Comparison of ENCODE assay signal across 10 cellular contexts in genomic region chr1:156814571-156815260, GRCh38. TPM values are rescaled to one million over a fixed set of nuclear protein-coding genes. Genes with fewer than 3 reads are reported as not detected.
DNase-seq lines count a peak whose midpoint lies in the region; ATAC-seq and TF ChIP-seq lines count a peak whose summit lies in the region.
"Had no signal": no experiment of that assay in that cellular context is flagged by ENCODE, and none has a peak within 500 bp of the region (broad histone marks: within the 10 kb centered on the region; RNA-seq: fewer than 3 reads in every experiment).

No MANE protein-coding gene starts in this region.

- POLR2A ChIA-PET in T-cell (lab: Charles Lee): no interaction called here

- H3K27me3 ChIP-seq in mammary epithelial cell (ENCODE audit: insufficient read depth, low read length): no peaks in the 10 kb centered on the region
- peaks cover 8% of the 10 kb centered on the region for H3K27me3 ChIP-seq in mucosa of stomach (ENCODE audit: control insufficient read depth, insufficient read depth, low read length)

- no peak overlapping the region for H3K4me3 ChIP-seq in mammary epithelial cell (replicated peaks in 1 of 3; ENCODE audit: insufficient read depth in 1 of 3, low read depth in 2 of 3, low read length in 3 of 3)
- no peak overlapping the region for H3K4me3 ChIP-seq in mucosa of stomach (ENCODE audit: low read length)

- intact Hi-C loops in mammary epithelial cell (cut with micrococcal nuclease): no loop called here

- H2AFZ ChIP-seq in mammary epithelial cell (ENCODE audit: low read depth, low read length): peak overlapping the region; percentile 75

- DNase-seq in A172 (ENCODE audit: low spot score): peak; percentile 41
- peak in 4 of 34 experiments; percentile 18 to 54 (median 28) for DNase-seq in T-cell
- DNase-seq in mammary epithelial cell: no peak
- no peak for DNase-seq in DMS153 (lab: John Stamatoyannopoulos, UW)
- DNase-seq: SHP77 treated with DMSO at 0.1 percent for 48 hours had no signal

- peak overlapping the region; percentile 98 to 100 for H3K27ac Mint-ChIP-seq in T-cell

- CTCF ChIA-PET in T-cell (lab: Charles Lee) (interaction anchor here (0.6 to 1.5 kb wide), 12 partner anchors 11 to 86 kb away, joined by 3 to 12 read pairs (median 5); partner anchors contain the start of genes ISG20L2 (in 1 of the 2), METTL25B (in 1 of the 2) and NTRK1 (in 1 of the 2)), mammary epithelial cell (lab: Charles Lee; ENCODE audit: low non-redundant PET) (no interaction called here)

- no peaks in the 10 kb centered on the region for H3K79me2 ChIP-seq in mammary epithelial cell (ENCODE audit: insufficient read depth, low read length)

- no peaks in the 10 kb centered on the region for H4K20me1 ChIP-seq in mammary epithelial cell (ENCODE audit: insufficient read depth, low read length)

- BruUV-seq in mammary epithelial cell (replicated peaks; lab: Mats Ljungman, UMichigan): no TSS peak

- H3K36me3 Mint-ChIP-seq in T-cell: peaks cover 24% of the 10 kb centered on the region

- no peak overlapping the region for H3K27ac ChIP-seq in mammary epithelial cell (ENCODE audit: insufficient read depth, low read depth, low read length)

- H3K4me2 ChIP-seq in mammary epithelial cell (ENCODE audit: insufficient read depth, low read depth, low read length): no peak overlapping the region

- H3K4me1 Mint-ChIP-seq in T-cell: peaks cover 57 to 72% (median 66%) of the 10 kb centered on the region in 3 donors

- dilution Hi-C loops in mammary epithelial cell (cut with HindIII; ENCODE audit: low sequenced_read_pairs): no loop called here

- 89% methylated on average over 6 of the region's 7 CpGs for WGBS in mammary epithelial cell (ENCODE audit: low coverage, missing lambda C conversion rate)

- no peak overlapping the region for H3K9ac ChIP-seq in mammary epithelial cell (ENCODE audit: insufficient read depth, low read length)
- peak overlapping the region; percentile 60 for H3K9ac ChIP-seq in mucosa of stomach (ENCODE audit: low read length)

- no peaks in the 10 kb centered on the region for H3K9me3 ChIP-seq in mammary epithelial cell (replicated peaks; ENCODE audit: insufficient read depth, low read length)
- H3K9me3 ChIP-seq in mucosa of stomach (ENCODE audit: control insufficient read depth, low read length): no peaks in the 10 kb centered on the region

- H3K4me1 ChIP-seq in mammary epithelial cell (ENCODE audit: insufficient read depth, low read length) (peaks cover 36% of the 10 kb centered on the region), mucosa of stomach (ENCODE audit: control insufficient read depth, insufficient read depth, low read length) (peaks cover 26% of the 10 kb centered on the region)

- no peak for ATAC-seq in T-cell (replicated peaks in 1 of 4)
- no peak for ATAC-seq in HG02798 (IDR thresholded peaks at IDR 0.05; ENCODE audit: poor library complexity, unreplicated experiment)
- no peak for ATAC-seq in HG02970 (IDR thresholded peaks at IDR 0.05; ENCODE audit: low FRiP score, unreplicated experiment)
- ATAC-seq in HG02981 (IDR thresholded peaks at IDR 0.05; ENCODE audit: unreplicated experiment): no peak

- H3K36me3 ChIP-seq in mammary epithelial cell (ENCODE audit: insufficient read depth, low read length) (no peaks in the 10 kb centered on the region), mucosa of stomach (ENCODE audit: control insufficient read depth, insufficient read depth, low read length) (no peaks in the 10 kb centered on the region)

- H3K9me3 Mint-ChIP-seq in T-cell: no peaks in the 10 kb centered on the region

- in situ Hi-C loops in mammary epithelial cell (cut with MboI; ENCODE audit: low sequenced_read_pairs in 2 of 2): no loop called here

- peak overlapping the region; percentile 88 to 92 (median 89) for H3K4me3 Mint-ChIP-seq in T-cell

- TF ChIP-seq CTCF in mammary epithelial cell (conservative IDR thresholded peaks at IDR 0.05 in 1 of 2, IDR thresholded peaks at IDR 0.05 in 1 of 2; ENCODE audit: extremely low read depth in 1 of 2, insufficient read depth in 1 of 2, low read depth in 1 of 2, low read length in 2 of 2): no peak

- H3K27me3 Mint-ChIP-seq in T-cell: no peaks in the 10 kb centered on the region

RNA-seq across cellular contexts. Expression of gene SH2D2A, which starts 1.9 kb away (rescaled TPM):
- 0.09 TPM in 1 of 2 replicates, not detected in the other for total RNA-seq in A172 (2014; rRNA removed; shearing (Covaris generic))
- 100 to 1,000 TPM in 1 of 5 donors, 10 to 100 TPM in 4; 42.8 to 110 (median 66.8) TPM for total RNA-seq in T-cell
- total RNA-seq in mammary epithelial cell: 1 to 10 TPM in 1 of 2 donors, not detected in 1; 3.6 TPM
- polyA plus RNA-seq in mammary epithelial cell: 1.8 TPM
- 2.4 TPM for polyA minus RNA-seq in mammary epithelial cell

RNA-seq across cellular contexts. Expression of gene INSRR, which starts 44.2 kb away (rescaled TPM):
- not detected in 2 replicates for total RNA-seq in A172 (2014; rRNA removed; shearing (Covaris generic))
- total RNA-seq in T-cell (under 1 TPM in 1 of 5 donors, not detected in 4; 0.07 TPM), mammary epithelial cell (not detected)
- polyA plus RNA-seq in mammary epithelial cell: not detected
- polyA minus RNA-seq in mammary epithelial cell: not detected
- polyA plus RNA-seq: BJ had no signal

RNA-seq across cellular contexts. Expression of gene NTRK1, which starts 45.9 kb away (rescaled TPM):
- 0.16 and 0.24 TPM in 2 replicates for total RNA-seq in A172 (2014; rRNA removed; shearing (Covaris generic))
- total RNA-seq in T-cell (1 to 10 TPM in 1 of 5 donors, under 1 TPM in 4; 0.36 to 1.2 (median 0.60) TPM), mammary epithelial cell (not detected)
- polyA plus RNA-seq in mammary epithelial cell: not detected
- 2.9 TPM for polyA minus RNA-seq in mammary epithelial cell

RNA-seq across cellular contexts. Expression of gene PRCC, which starts 47.4 kb away (rescaled TPM):
- total RNA-seq in A172 (2014; rRNA removed; shearing (Covaris generic)): 40.3 and 51.5 TPM in 2 replicates
- 10 to 100 TPM; 55.3 to 67.7 (median 65.4) TPM for total RNA-seq in T-cell
- total RNA-seq in mammary epithelial cell: 10 to 100 TPM; 22.2 to 69.7 TPM
- polyA plus RNA-seq in mammary epithelial cell: 102 TPM
- 169 TPM for polyA minus RNA-seq in mammary epithelial cell

Comparison
In these comparisons a context has a peak if more than half of its experiments do, and no peak if none do; other contexts are left out.
1. RNA of gene SH2D2A, which starts 1.9 kb away (total RNA-seq): 42.8 to 110 TPM in T-cell; 3.6 TPM in mammary epithelial cell and 0.09 TPM in A172; every median in the first group is over 4 times any median in the second.